In genomic region chr3:188390775-188391443, GRCh38 we compare ENCODE assay signal across 11 cellular contexts.
DNase-seq lines count a peak whose midpoint lies in the region; ATAC-seq and TF ChIP-seq lines count a peak whose summit lies in the region.
"Had no signal": no experiment of that assay in that cellular context is flagged by ENCODE, and none has a peak within 500 bp of the region (broad histone marks: within the 10 kb centered on the region; RNA-seq: fewer than 3 reads in every experiment).

No MANE protein-coding gene starts in this region.

- H3K9me3 ChIP-seq in OCI-LY7 (ENCODE audit: low read length) (no peaks in the 10 kb centered on the region), ovary (no peaks in the 10 kb centered on the region)
- H3K9me3 ChIP-seq: Peyer's patch had no signal

- TF ChIP-seq CTCF in CD14-positive monocyte (IDR thresholded peaks at IDR 0.05) (no peak), OCI-LY7 (conservative IDR thresholded peaks at IDR 0.05; ENCODE audit: low read length) (no peak), natural killer cell (IDR thresholded peaks at IDR 0.05) (no peak), ovary (IDR thresholded peaks at IDR 0.05) (no peak)

- H3K9me2 ChIP-seq in OCI-LY7 (ENCODE audit: insufficient read depth, low read length), result no peaks in the 10 kb centered on the region

- POLR2A ChIA-PET in OCI-LY7 (lab: Charles Lee), result interaction anchor here (0.9 to 3.2 kb wide), 4 partner anchors 9 to 180 kb away, joined by 3 to 21 read pairs (median 4); no protein-coding TSS in a partner anchor

- DNase-seq in CD14-positive monocyte (ENCODE audit: low spot score) (no peak), OCI-LY7 (ENCODE audit: low spot score) (peak; percentile 50), fibroblast of peridontal ligament (ENCODE audit: extremely low read depth) (peak; percentile 43), natural killer cell (no peak), NCI-H1092 treated with DMSO at 0.1 percent for 48 hours (lab: John Stamatoyannopoulos, UW) (no peak), ovary (no peak), NCI-H2029 treated with DMSO at 0.1 percent for 48 hours (lab: John Stamatoyannopoulos, UW) (no peak), T1000 (lab: John Stamatoyannopoulos, UW) (no peak)
- DNase-seq: activated CD4-positive, alpha-beta T cell treated with anti-CD3 and anti-CD28 coated beads, Interleukin-2, amount 50 U/mL, for 4 hours; NCI-H1105; Peyer's patch had no signal

- WGBS in ovary, 3 donors, result 44 to 47% (median 44%) methylated on average over 8 of the region's 8 CpGs

- H3K36me3 ChIP-seq in OCI-LY7 (ENCODE audit: insufficient read depth, low read length) (no peaks in the 10 kb centered on the region; the same call in 1 of the 2 replicates), ovary (no peaks in the 10 kb centered on the region)
- H3K36me3 ChIP-seq: Peyer's patch had no signal

- H3K27me3 Mint-ChIP-seq in CD14-positive monocyte (ENCODE audit: low read depth in 3 of 3) (no peaks in the 10 kb centered on the region), natural killer cell (ENCODE audit: low read depth in 2 of 2) (no peaks in the 10 kb centered on the region)

- peak overlapping the region; percentile 83 for H2AFZ ChIP-seq in OCI-LY7 (ENCODE audit: low read length)

- no peaks in the 10 kb centered on the region for H3K27me3 ChIP-seq in ovary
- H3K27me3 ChIP-seq: Peyer's patch had no signal

- H3K27ac ChIP-seq in OCI-LY7 (ENCODE audit: low read depth, low read length, poor library complexity, severe bottlenecking) (peak overlapping the region; percentile 89), ovary (no peak overlapping the region)

- H3K4me1 ChIP-seq in OCI-LY7 (ENCODE audit: insufficient read depth, low read length, poor library complexity, severe bottlenecking), result peaks cover 48% of the 10 kb centered on the region
- H3K4me1 ChIP-seq in ovary (ENCODE audit: insufficient read depth), result peaks cover 8% of the 10 kb centered on the region

- H3K4me3 Mint-ChIP-seq in CD14-positive monocyte (no peak overlapping the region), natural killer cell (no peak overlapping the region)

- TF ChIP-seq POLR2A in ovary (IDR thresholded peaks at IDR 0.05), result no peak

- peak overlapping the region; percentile 77 for H3K4me2 ChIP-seq in OCI-LY7 (ENCODE audit: low read length)

- TF ChIP-seq EP300 in ovary (IDR thresholded peaks at IDR 0.05), result no peak

- peaks cover 4 to 10% of the 10 kb centered on the region in 2 donors for H3K36me3 Mint-ChIP-seq in CD14-positive monocyte
- no peaks in the 10 kb centered on the region for H3K36me3 Mint-ChIP-seq in natural killer cell

- CTCF ChIA-PET in OCI-LY7 (lab: Charles Lee; ENCODE audit: unreplicated experiment), result no interaction called here

- intact Hi-C loops in CD14-positive monocyte (cut with micrococcal nuclease) (loop anchor here (2.0 to 10.0 kb wide), 4 partner anchors 36 to 646 kb away; partner anchors contain the start of genes BCL6 (in 1 of the 2) and LPP (in 1 of the 2)), OCI-LY7 (cut with micrococcal nuclease; ENCODE audit: unreplicated experiment) (loop anchor here (2.0 to 5.0 kb wide), 2 partner anchors 56 to 149 kb away; no protein-coding TSS in a partner anchor), natural killer cell (cut with micrococcal nuclease) (no loop called here), ovary (cut with DNase I) (no loop called here)

- H4K20me1 ChIP-seq in OCI-LY7 (ENCODE audit: insufficient read depth, low read length), result no peaks in the 10 kb centered on the region

- H3K27ac Mint-ChIP-seq in CD14-positive monocyte, result peak overlapping the region; percentile 98 to 99 (median 99)
- H3K27ac Mint-ChIP-seq in natural killer cell, result peak overlapping the region; percentile 63 to 64

- H3K79me2 ChIP-seq in OCI-LY7 (ENCODE audit: insufficient read depth, low read depth, low read length), result no peaks in the 10 kb centered on the region

- H3K4me3 ChIP-seq in OCI-LY7 (ENCODE audit: low read depth, low read length, poor library complexity, severe bottlenecking), result peak overlapping the region; percentile 53
- no peak overlapping the region for H3K4me3 ChIP-seq in ovary
- H3K4me3 ChIP-seq: Peyer's patch had no signal

- no peak for ATAC-seq in natural killer cell

- BruUV-seq in OCI-LY7 (replicated peaks; lab: Mats Ljungman, UMichigan), result no TSS peak

- H3K4me1 Mint-ChIP-seq in CD14-positive monocyte (peaks cover 49% of the 10 kb centered on the region), natural killer cell (peaks cover 29 to 38% of the 10 kb centered on the region in 2 donors)

- no peaks in the 10 kb centered on the region for H3K9me3 Mint-ChIP-seq in CD14-positive monocyte
- H3K9me3 Mint-ChIP-seq in natural killer cell, result no peaks in the 10 kb centered on the region

Comparison
In these comparisons a context has a peak if more than half of its experiments do, and no peak if none do; other contexts are left out.
1. DNase-seq: peak in OCI-LY7 (single experiment) and fibroblast of peridontal ligament (single experiment); none in CD14-positive monocyte (single experiment), natural killer cell (single experiment), NCI-H1092 treated with DMSO at 0.1 percent for 48 hours (single experiment), ovary (0 of 5), NCI-H2029 treated with DMSO at 0.1 percent for 48 hours (single experiment) and T1000 (single experiment).
2. intact Hi-C loops: an anchor here in CD14-positive monocyte (2.0 to 10.0 kb wide) and OCI-LY7 (2.0 to 5.0 kb wide); none called in natural killer cell and ovary.